ENCODE assay signal across 1 cellular context in the genomic region with DNA sequence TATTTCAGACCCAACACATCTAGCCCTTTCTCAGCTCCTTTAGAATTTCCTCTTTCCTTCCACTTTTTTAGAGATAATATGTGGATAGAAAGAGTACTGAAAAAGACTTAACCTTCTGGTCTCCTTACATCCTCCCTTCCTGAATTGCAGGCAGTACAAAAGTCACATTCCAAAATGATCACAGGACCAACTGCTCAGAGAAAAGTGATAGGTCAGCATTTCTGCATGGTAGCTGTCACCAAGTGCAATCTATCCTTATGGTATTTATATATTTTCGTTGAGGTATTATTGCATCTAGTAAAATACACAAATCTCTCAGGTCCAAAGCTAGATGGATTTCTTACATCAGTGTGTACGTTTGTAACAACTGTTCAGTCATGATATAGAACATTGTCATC.
A peak's percentile ranks its signal among the peaks of the same experiment; 100 is the strongest.
TF ChIP-seq lines count a peak whose summit lies in the region.

No MANE protein-coding gene starts in this region.

TF ChIP-seq in H1, 55 proteins besides CTCF, POLR2A, EP300 and RAD21:
- peak; percentile 65 for TF ChIP-seq MAFK (IDR thresholded peaks at IDR 0.05; ENCODE audit: low read depth, low read length)
- TF ChIP-seq, protein P1, sequence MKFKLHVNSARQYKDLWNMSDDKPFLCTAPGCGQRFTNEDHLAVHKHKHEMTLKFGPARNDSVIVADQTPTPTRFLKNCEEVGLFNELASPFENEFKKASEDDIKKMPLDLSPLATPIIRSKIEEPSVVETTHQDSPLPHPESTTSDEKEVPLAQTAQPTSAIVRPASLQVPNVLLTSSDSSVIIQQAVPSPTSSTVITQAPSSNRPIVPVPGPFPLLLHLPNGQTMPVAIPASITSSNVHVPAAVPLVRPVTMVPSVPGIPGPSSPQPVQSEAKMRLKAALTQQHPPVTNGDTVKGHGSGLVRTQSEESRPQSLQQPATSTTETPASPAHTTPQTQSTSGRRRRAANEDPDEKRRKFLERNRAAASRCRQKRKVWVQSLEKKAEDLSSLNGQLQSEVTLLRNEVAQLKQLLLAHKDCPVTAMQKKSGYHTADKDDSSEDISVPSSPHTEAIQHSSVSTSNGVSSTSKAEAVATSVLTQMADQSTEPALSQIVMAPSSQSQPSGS (IDR thresholded peaks at IDR 0.05; ENCODE audit: low read length) = no peak
- TF ChIP-seq HDAC6 (IDR thresholded peaks at IDR 0.05; ENCODE audit: low read depth, low read length) = no peak
